Comparison of ENCODE assay signal across 18 cellular contexts in genomic region chr1:39228263-39228662, GRCh38.
"Had no signal": no experiment of that assay in that cellular context is flagged by ENCODE, and none has a peak within 500 bp of the region (broad histone marks: within the 10 kb centered on the region; RNA-seq: fewer than 3 reads in every experiment).

No MANE protein-coding gene starts in this region.

- H3K9me3 Mint-ChIP-seq: activated naive CD8-positive, alpha-beta T cell treated with anti-CD3 and anti-CD28 coated beads, Interleukin-2, amount 10 ng/mL, durations not matched to agents 7 days and 5 days; activated T-cell treated with anti-CD3 and anti-CD28 coated beads, Interleukin-2, amount 50 U/mL, for 4 hours; stimulated activated naive CD8-positive, alpha-beta T cell treated with anti-CD3 and anti-CD28 coated beads, Interleukin-15, amount 100 ng/mL, for 72 hours had no signal

- H3K27me3 Mint-ChIP-seq: activated naive CD8-positive, alpha-beta T cell treated with anti-CD3 and anti-CD28 coated beads, Interleukin-2, amount 10 ng/mL, durations not matched to agents 7 days and 5 days; stimulated activated naive CD8-positive, alpha-beta T cell treated with anti-CD3 and anti-CD28 coated beads, Interleukin-15, amount 100 ng/mL, for 72 hours had no signal

- H3K27ac Mint-ChIP-seq: activated naive CD8-positive, alpha-beta T cell treated with anti-CD3 and anti-CD28 coated beads, Interleukin-2, amount 10 ng/mL, durations not matched to agents 7 days and 5 days; endodermal cell had no signal

- ATAC-seq: activated T-cell treated with anti-CD3 and anti-CD28 coated beads, Interleukin-2, amount 50 U/mL, for 4 hours; body of pancreas; lower lobe of right lung; right cardiac atrium; stimulated activated naive CD8-positive, alpha-beta T cell treated with anti-CD3 and anti-CD28 coated beads, Interleukin-15, amount 100 ng/mL, for 72 hours had no signal

- H3K4me3 Mint-ChIP-seq: activated naive CD8-positive, alpha-beta T cell treated with anti-CD3 and anti-CD28 coated beads, Interleukin-2, amount 10 ng/mL, durations not matched to agents 7 days and 5 days; activated T-cell treated with anti-CD3 and anti-CD28 coated beads, Interleukin-2, amount 50 U/mL, for 4 hours; endodermal cell; stimulated activated naive CD8-positive, alpha-beta T cell treated with anti-CD3 and anti-CD28 coated beads, Interleukin-15, amount 100 ng/mL, for 72 hours had no signal

- DNase-seq: activated CD4-positive, alpha-beta T cell treated with anti-CD3 and anti-CD28 coated beads, Interleukin-2, amount 50 U/mL, for 1 hour; activated CD8-positive, alpha-beta memory T cell treated with anti-CD3 and anti-CD28 coated beads, Interleukin-2, amount 50 U/mL, for 4 hours; activated gamma-delta T cell; activated naive CD8-positive, alpha-beta T cell treated with anti-CD3 and anti-CD28 coated beads, Interleukin-2, amount 10 ng/mL, durations not matched to agents 7 days and 5 days; activated T-cell treated with anti-CD3 and anti-CD28 coated beads, Interleukin-2, amount 50 U/mL, for 4 hours; body of pancreas; endodermal cell; foreskin fibroblast; glutamatergic neuron; hippocampal formation; islet precursor cell; lower lobe of right lung; right cardiac atrium; small intestine; stimulated activated CD4-positive, alpha-beta T cell treated with anti-CD3 and anti-CD28 coated beads, Interleukin-15, amount 100 ng/mL, for 24 hours; stimulated activated CD4-positive, alpha-beta T cell treated with anti-CD3 and anti-CD28 coated beads, Interleukin-2, amount 100 ng/mL, for 48 hours; stimulated activated naive CD8-positive, alpha-beta T cell treated with anti-CD3 and anti-CD28 coated beads, Interleukin-15, amount 100 ng/mL, for 72 hours; transverse colon had no signal
